In genomic region chr19:28422046-28422445, GRCh38 we compare ENCODE assay signal across 18 cellular contexts.
"Had no signal": no experiment of that assay in that cellular context is flagged by ENCODE, and none has a peak within 500 bp of the region (broad histone marks: within the 10 kb centered on the region; RNA-seq: fewer than 3 reads in every experiment).

No MANE protein-coding gene starts in this region.

- ATAC-seq: Panc1 had no signal

- H3K27ac ChIP-seq: RWPE1 had no signal

- DNase-seq: KBM-7, MV-4-11, NCI-H1048, NCI-H1105, NCI-H1417, NCI-H146, NCI-H1694 treated with DMSO at 0.1 percent for 48 hours, NCI-H1930, NCI-H2081, NCI-H2107, NCI-H2227 treated with DMSO at 0.1 percent for 48 hours, NCI-H524, NCI-H526 treated with DMSO at 0.1 percent for 48 hours, NCI-H748 treated with DMSO at 0.1 percent for 48 hours, SHP77, T-helper 2 cell had no signal
